1 cellular context compared by ENCODE assay signal in the genomic region with DNA sequence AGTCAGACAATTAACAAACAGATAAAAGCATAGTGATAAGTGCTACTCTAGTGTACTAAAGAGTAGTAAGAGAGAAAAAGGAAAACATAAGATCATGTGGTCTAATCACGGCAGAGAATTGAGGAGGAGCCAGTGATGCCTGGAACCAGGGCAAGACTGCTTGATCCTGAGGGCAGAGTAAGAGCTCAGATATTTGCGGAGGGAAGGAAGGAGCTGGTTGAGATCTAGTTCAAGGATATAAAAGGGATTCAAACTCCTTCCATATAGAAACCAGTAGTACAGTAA.
TF ChIP-seq lines count a peak whose summit lies in the region.

No MANE protein-coding gene starts in this region.

TF ChIP-seq in GM23338, 12 proteins besides CTCF, POLR2A, EP300 and RAD21 (continued from another document):
- no peak for TF ChIP-seq ZNF462 (CRISPR knock-in tag; IDR thresholded peaks at IDR 0.05)
- TF ChIP-seq POLR2AphosphoS5 (IDR thresholded peaks at IDR 0.05; ENCODE audit: low read depth), result no peak
- TF ChIP-seq ZNF114 (CRISPR knock-in tag; IDR thresholded peaks at IDR 0.05), result no peak
